Comparison of ENCODE assay signal across 17 cellular contexts in genomic region chr11:35654711-35655110, GRCh38. TPM values are rescaled to one million over a fixed set of nuclear protein-coding genes. Genes with fewer than 3 reads are reported as not detected.
"Had no signal": no experiment of that assay in that cellular context is flagged by ENCODE, and none has a peak within 500 bp of the region (broad histone marks: within the 10 kb centered on the region; RNA-seq: fewer than 3 reads in every experiment).

No MANE protein-coding gene starts in this region.

- DNase-seq: activated CD4-positive, alpha-beta T cell treated with anti-CD3 and anti-CD28 coated beads, Interleukin-2, amount 50 U/mL, for 48 hours; activated effector memory CD4-positive, alpha-beta T cell treated with anti-CD3 and anti-CD28 coated beads, Interleukin-2, amount 50 U/mL, for 16 hours; activated T-cell treated with anti-CD3 and anti-CD28 coated beads, Interleukin-2, amount 50 U/mL, for 4 hours; anterior cingulate cortex; gastrocnemius medialis; immature natural killer cell; lower lobe of right lung; mucosa of descending colon; naive thymus-derived CD8-positive, alpha-beta T cell; psoas muscle; stimulated activated CD4-positive, alpha-beta T cell treated with anti-CD3 and anti-CD28 coated beads, Interleukin-4, amount 100 ng/mL, for 1 hour; stimulated activated CD8-positive, alpha-beta memory T cell treated with anti-CD3 and anti-CD28 coated beads, Interleukin-4, amount 100 ng/mL, for 48 hours; stimulated activated naive CD8-positive, alpha-beta T cell treated with anti-CD3 and anti-CD28 coated beads, Interleukin-15, Interleukin-2, amounts not matched to agents 100 U/mL and 50 U/mL, for 24 hours; upper lobe of right lung had no signal

- H3K4me3 Mint-ChIP-seq: activated naive CD8-positive, alpha-beta T cell; activated T-cell treated with anti-CD3 and anti-CD28 coated beads, Interleukin-2, amount 50 U/mL, for 4 hours; immature natural killer cell; naive thymus-derived CD8-positive, alpha-beta T cell had no signal

- H3K27me3 ChIP-seq: upper lobe of right lung had no signal

- H3K9me3 ChIP-seq: gastrocnemius medialis, lower lobe of right lung, mucosa of descending colon, psoas muscle, upper lobe of right lung had no signal

- H3K4me3 ChIP-seq: gastrocnemius medialis, lower lobe of right lung, mucosa of descending colon, psoas muscle, upper lobe of right lung had no signal

- H3K36me3 ChIP-seq: gastrocnemius medialis, lower lobe of right lung, upper lobe of right lung had no signal

- H3K36me3 Mint-ChIP-seq: activated naive CD8-positive, alpha-beta T cell; naive thymus-derived CD8-positive, alpha-beta T cell had no signal

- H3K4me1 Mint-ChIP-seq: immature natural killer cell; naive thymus-derived CD8-positive, alpha-beta T cell had no signal

- ATAC-seq: activated CD4-positive, CD25-positive, alpha-beta regulatory T cell treated with anti-CD3 and anti-CD28 coated beads, Interleukin-2, amount 50 U/mL, for 24 hours; activated T-cell treated with anti-CD3 and anti-CD28 coated beads, Interleukin-2, amount 50 U/mL, for 4 hours; gastrocnemius medialis; lower lobe of right lung; mucosa of descending colon; naive thymus-derived CD8-positive, alpha-beta T cell; psoas muscle; SK-N-SH treated with all-trans-retinoic acid at 6 μM for 48 hours; stimulated activated naive CD8-positive, alpha-beta T cell treated with anti-CD3 and anti-CD28 coated beads, Interleukin-15, Interleukin-2, amounts not matched to agents 100 U/mL and 50 U/mL, for 24 hours; upper lobe of right lung had no signal

- H3K9me3 Mint-ChIP-seq: activated T-cell treated with anti-CD3 and anti-CD28 coated beads, Interleukin-2, amount 50 U/mL, for 4 hours; naive thymus-derived CD8-positive, alpha-beta T cell had no signal

- H3K27ac ChIP-seq: gastrocnemius medialis, lower lobe of right lung, psoas muscle, upper lobe of right lung had no signal

- H3K27ac Mint-ChIP-seq: activated naive CD8-positive, alpha-beta T cell; immature natural killer cell; naive thymus-derived CD8-positive, alpha-beta T cell had no signal

- H3K4me1 ChIP-seq: gastrocnemius medialis, lower lobe of right lung, psoas muscle, upper lobe of right lung had no signal

RNA-seq across cellular contexts. Expression of gene FJX1, which starts 36.5 kb away (rescaled TPM):
- total RNA-seq: naive thymus-derived CD8-positive, alpha-beta T cell had no signal
